In genomic region chr16:50644730-50645129, GRCh38 we compare ENCODE assay signal across 8 cellular contexts. TPM values are rescaled to one million over a fixed set of nuclear protein-coding genes. Genes with fewer than 3 reads are reported as not detected.
DNase-seq lines count a peak whose midpoint lies in the region; ATAC-seq and TF ChIP-seq lines count a peak whose summit lies in the region.

No MANE protein-coding gene starts in this region.

- DNase-seq in DMS114 treated with DMSO at 0.1 percent for 48 hours (lab: John Stamatoyannopoulos, UW; ENCODE audit: unreplicated experiment): peak; percentile 24
- DNase-seq in LNCaP clone FGC (ENCODE audit: low read depth): no peak
- DNase-seq in activated naive CD8-positive, alpha-beta T cell treated with anti-CD3 and anti-CD28 coated beads, Interleukin-2, amount 10 ng/mL, durations not matched to agents 7 days and 5 days: no peak
- DNase-seq in iPS-NIHi11 (ENCODE audit: low spot score): peak; percentile 57
- peak; percentile 15 to 20 for DNase-seq in thyroid gland
- no peak for DNase-seq in SW480 (ENCODE audit: low spot score)
- DNase-seq in HUDEP-2 (lab: John Stamatoyannopoulos, UW; ENCODE audit: unreplicated experiment in 76 of 76): no peak

- TF ChIP-seq CTCF in LNCaP clone FGC (IDR thresholded peaks at IDR 0.05; ENCODE audit: control insufficient read depth, extremely low read depth, insufficient read depth): peak; percentile 58
- TF ChIP-seq CTCF in thyroid gland (IDR thresholded peaks at IDR 0.05): peak in 1 of 6 experiments; percentile 16

- POLR2A ChIA-PET in activated naive CD8-positive, alpha-beta T cell treated with anti-CD3 and anti-CD28 coated beads, Interleukin-2, amount 10 ng/mL, durations not matched to agents 7 days and 5 days (lab: Charles Lee): no interaction called here

- no peak overlapping the region for H3K27ac ChIP-seq in thyroid gland

- no peaks in the 10 kb centered on the region for H3K9me3 ChIP-seq in thyroid gland

- no peak overlapping the region for H3K4me3 Mint-ChIP-seq in activated naive CD8-positive, alpha-beta T cell treated with anti-CD3 and anti-CD28 coated beads, Interleukin-2, amount 10 ng/mL, durations not matched to agents 7 days and 5 days

- WGBS in thyroid gland, 2 donors: 43 to 45% methylated on average over 6 of the region's 6 CpGs

- H3K36me3 Mint-ChIP-seq in activated naive CD8-positive, alpha-beta T cell treated with anti-CD3 and anti-CD28 coated beads, Interleukin-2, amount 10 ng/mL, durations not matched to agents 7 days and 5 days: no peaks in the 10 kb centered on the region

- H3K27me3 ChIP-seq in thyroid gland: no peaks in the 10 kb centered on the region

- TF ChIP-seq POLR2A in thyroid gland (IDR thresholded peaks at IDR 0.05): no peak

- no peaks in the 10 kb centered on the region for H3K4me1 ChIP-seq in thyroid gland

- H3K9me3 Mint-ChIP-seq in activated naive CD8-positive, alpha-beta T cell treated with anti-CD3 and anti-CD28 coated beads, Interleukin-2, amount 10 ng/mL, durations not matched to agents 7 days and 5 days: no peaks in the 10 kb centered on the region

- peaks cover 5% of the 10 kb centered on the region for H3K4me1 Mint-ChIP-seq in activated naive CD8-positive, alpha-beta T cell treated with anti-CD3 and anti-CD28 coated beads, Interleukin-2, amount 10 ng/mL, durations not matched to agents 7 days and 5 days

- peak; percentile 66 for ATAC-seq in activated naive CD8-positive, alpha-beta T cell treated with anti-CD3 and anti-CD28 coated beads, Interleukin-2, amount 10 ng/mL, durations not matched to agents 7 days and 5 days (ENCODE audit: low read depth)
- ATAC-seq in GM19467 (IDR thresholded peaks at IDR 0.05; ENCODE audit: unreplicated experiment): no peak

- H3K27ac Mint-ChIP-seq in activated naive CD8-positive, alpha-beta T cell treated with anti-CD3 and anti-CD28 coated beads, Interleukin-2, amount 10 ng/mL, durations not matched to agents 7 days and 5 days: no peak overlapping the region

- intact Hi-C loops in thyroid gland (cut with DNase I): no loop called here

- H3K4me3 ChIP-seq in LNCaP clone FGC (ENCODE audit: low read depth, low read length): no peak overlapping the region
- H3K4me3 ChIP-seq in thyroid gland (replicated peaks in 1 of 3): no peak overlapping the region

- no peaks in the 10 kb centered on the region for H3K27me3 Mint-ChIP-seq in activated naive CD8-positive, alpha-beta T cell treated with anti-CD3 and anti-CD28 coated beads, Interleukin-2, amount 10 ng/mL, durations not matched to agents 7 days and 5 days

- H3K36me3 ChIP-seq in thyroid gland: no peaks in the 10 kb centered on the region

RNA-seq across cellular contexts. Expression of gene SNX20, which starts 36.4 kb away (rescaled TPM):
- 10 to 100 TPM; 70.6 to 76.3 TPM for total RNA-seq in activated naive CD8-positive, alpha-beta T cell treated with anti-CD3 and anti-CD28 coated beads, Interleukin-2, amount 10 ng/mL, durations not matched to agents 7 days and 5 days
- 1 to 10 TPM in 3 of 4 donors, under 1 TPM in 1; 0.78 to 1.7 (median 1.3) TPM for total RNA-seq in thyroid gland

RNA-seq across cellular contexts. Expression of gene NOD2, which starts 48.7 kb away (rescaled TPM):
- total RNA-seq in activated naive CD8-positive, alpha-beta T cell treated with anti-CD3 and anti-CD28 coated beads, Interleukin-2, amount 10 ng/mL, durations not matched to agents 7 days and 5 days: 1 to 10 TPM; 2.8 to 3.5 TPM
- total RNA-seq in thyroid gland: 1 to 10 TPM in 1 of 4 donors, under 1 TPM in 3; 0.40 to 1.6 (median 0.68) TPM

Comparison
In these comparisons a context has a peak if more than half of its experiments do, and no peak if none do; other contexts are left out.
1. DNase-seq: peak in DMS114 treated with DMSO at 0.1 percent for 48 hours (single experiment), iPS-NIHi11 (single experiment) and thyroid gland (2 of 2); none in LNCaP clone FGC (single experiment), activated naive CD8-positive, alpha-beta T cell treated with anti-CD3 and anti-CD28 coated beads, Interleukin-2, amount 10 ng/mL, durations not matched to agents 7 days and 5 days (single experiment), SW480 (single experiment) and HUDEP-2 (0 of 76).
2. RNA of gene SNX20, which starts 36.4 kb away (total RNA-seq): 70.6 to 76.3 TPM in activated naive CD8-positive, alpha-beta T cell treated with anti-CD3 and anti-CD28 coated beads, Interleukin-2, amount 10 ng/mL, durations not matched to agents 7 days and 5 days; 0.78 to 1.7 TPM in thyroid gland; every median in the first group is over 10 times any median in the second.